In the genomic region with DNA sequence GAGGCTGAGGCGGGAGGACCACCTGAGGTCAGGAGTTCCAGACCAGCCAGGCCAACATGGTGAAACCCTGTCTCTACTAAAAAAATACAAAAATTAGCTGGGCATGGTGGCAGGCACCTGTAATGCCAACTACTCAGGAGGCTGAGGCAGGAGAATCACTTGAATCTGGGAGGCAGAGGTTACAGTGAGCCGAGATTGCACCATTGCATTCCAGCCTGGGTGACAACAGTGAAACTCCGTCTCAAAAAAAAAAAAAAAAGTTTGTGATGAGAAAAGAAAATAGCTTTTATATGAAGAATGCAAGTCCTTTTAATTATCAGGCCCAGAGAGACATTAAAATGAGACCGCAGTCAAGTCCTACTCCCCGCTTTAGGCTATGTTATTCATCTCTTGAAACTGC, we compare ENCODE assay signal across 1 cellular context. TPM values are rescaled to one million over a fixed set of nuclear protein-coding genes. Genes with fewer than 3 reads are reported as not detected.
"Had no signal": no experiment of that assay in that cellular context is flagged by ENCODE, and none has a peak within 500 bp of the region (broad histone marks: within the 10 kb centered on the region; RNA-seq: fewer than 3 reads in every experiment).

No MANE protein-coding gene starts in this region.

RNA-seq across cellular contexts. Expression of a gene that starts 19.9 kb away (rescaled TPM):
- polyA plus RNA-seq: SK-N-SH had no signal
